In the genomic region with DNA sequence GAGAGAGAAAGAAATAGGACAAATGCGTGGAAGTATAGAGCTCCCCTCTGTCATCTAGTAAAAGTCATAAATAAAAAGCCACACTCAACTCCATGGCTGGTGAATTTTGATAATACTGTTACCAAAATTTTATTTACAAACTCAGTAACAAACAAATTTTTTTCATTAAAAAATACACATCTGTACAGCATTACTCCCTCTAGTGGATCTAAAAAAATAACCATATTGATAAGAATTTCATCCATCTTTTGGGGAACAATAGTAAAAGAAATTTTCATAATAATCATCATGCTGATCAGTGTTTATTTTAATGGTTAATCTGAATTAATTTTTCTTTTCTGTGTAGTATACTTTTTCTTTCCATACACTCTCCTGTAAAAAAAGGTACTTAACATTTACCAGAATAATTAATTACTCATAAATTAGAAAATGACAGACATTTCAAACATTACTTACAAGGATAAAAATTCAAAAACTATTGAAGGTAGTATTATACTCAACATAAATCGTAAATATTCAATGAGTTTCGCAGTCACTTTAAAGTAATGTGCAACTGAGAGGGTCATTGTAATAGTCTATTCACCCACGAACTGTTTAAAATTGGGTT, we compare ENCODE assay signal across 11 cellular contexts.
DNase-seq lines count a peak whose midpoint lies in the region; ATAC-seq and TF ChIP-seq lines count a peak whose summit lies in the region.
"Had no signal": no experiment of that assay in that cellular context is flagged by ENCODE, and none has a peak within 500 bp of the region (broad histone marks: within the 10 kb centered on the region; RNA-seq: fewer than 3 reads in every experiment).

No MANE protein-coding gene starts in this region.

- DNase-seq in left ventricle myocardium inferior = no peak
- no peak for DNase-seq in right cardiac atrium
- DNase-seq in SK-MEL-5 (ENCODE audit: low read depth, low spot score) = peak; percentile 25
- DNase-seq in fibroblast of villous mesenchyme (ENCODE audit: low read depth) = peak; percentile 8
- no peak for DNase-seq in upper lobe of right lung
- no peak for DNase-seq in NOMO-1 treated with dmso at 0.1 percent for 144 hours (lab: John Stamatoyannopoulos, UW; ENCODE audit: unreplicated experiment)
- DNase-seq in sciatic nerve (ENCODE audit: low spot score) = no peak
- DNase-seq in middle frontal gyrus (ENCODE audit: extremely low spot score, low spot score) = no peak
- DNase-seq: activated CD4-positive, alpha-beta memory T cell treated with anti-CD3 and anti-CD28 coated beads, Interleukin-2, amount 10 ng/mL, durations not matched to agents 7 days and 5 days; DMS153; erythroblast had no signal

- peak; percentile 65 for TF ChIP-seq CTCF in left ventricle myocardium inferior (IDR thresholded peaks at IDR 0.05; ENCODE audit: borderline replicate concordance)
- TF ChIP-seq CTCF in fibroblast of villous mesenchyme (IDR thresholded peaks at IDR 0.05; ENCODE audit: insufficient read depth, low read depth, low read length) = peak; percentile 32
- peak; percentile 60 for TF ChIP-seq CTCF in upper lobe of right lung (IDR thresholded peaks at IDR 0.05)

- H3K27ac ChIP-seq in left ventricle myocardium inferior (replicated peaks) (no peak overlapping the region), right cardiac atrium (ENCODE audit: low read length) (no peak overlapping the region), upper lobe of right lung (no peak overlapping the region)

- ATAC-seq in right cardiac atrium = no peak
- no peak for ATAC-seq in upper lobe of right lung
- no peak for ATAC-seq in sciatic nerve

- H3K27me3 ChIP-seq in left ventricle myocardium inferior (ENCODE audit: low read depth) (peaks cover 21% of the 10 kb centered on the region), right cardiac atrium (ENCODE audit: control insufficient read depth, insufficient read depth) (peaks cover under 1% of the 10 kb centered on the region), upper lobe of right lung (no peaks in the 10 kb centered on the region)

- H3K36me3 ChIP-seq in left ventricle myocardium inferior = no peaks in the 10 kb centered on the region
- H3K36me3 ChIP-seq in upper lobe of right lung = no peaks in the 10 kb centered on the region

- intact Hi-C loops in left ventricle myocardium inferior (cut with micrococcal nuclease) = loop anchor here (5.0 kb wide), 1 partner anchor 217 kb away; no protein-coding TSS in a partner anchor
- intact Hi-C loops in right cardiac atrium (cut with DNase I) = loop anchor here (2.0 to 5.0 kb wide), 4 partner anchors 202 to 222 kb away; a partner anchor contains a TSS
- intact Hi-C loops in upper lobe of right lung (cut with DNase I) = loop anchor here (5.0 kb wide), 1 partner anchor 222 kb away; no protein-coding TSS in a partner anchor
- intact Hi-C loops in sciatic nerve (cut with DNase I) = no loop called here

- H3K9me3 ChIP-seq in left ventricle myocardium inferior (replicated peaks) (no peaks in the 10 kb centered on the region), right cardiac atrium (ENCODE audit: control insufficient read depth, low read length) (no peaks in the 10 kb centered on the region), upper lobe of right lung (no peaks in the 10 kb centered on the region)

- no peaks in the 10 kb centered on the region for H3K4me1 ChIP-seq in left ventricle myocardium inferior
- no peaks in the 10 kb centered on the region for H3K4me1 ChIP-seq in right cardiac atrium (ENCODE audit: control insufficient read depth, insufficient read depth, low read length)
- H3K4me1 ChIP-seq in upper lobe of right lung = no peaks in the 10 kb centered on the region

- no peak overlapping the region for H3K4me3 ChIP-seq in left ventricle myocardium inferior
- no peak overlapping the region for H3K4me3 ChIP-seq in right cardiac atrium (ENCODE audit: low read length)
- no peak overlapping the region for H3K4me3 ChIP-seq in fibroblast of villous mesenchyme (ENCODE audit: low read depth, low read length)
- no peak overlapping the region for H3K4me3 ChIP-seq in upper lobe of right lung

- in situ Hi-C loops in SK-MEL-5 (cut with HindIII; ENCODE audit: low pct_unique_long_range_greater_than_20kb, low sequenced_read_pairs) = no loop called here

- WGBS in right cardiac atrium = 66% methylated on average over 4 of the region's 4 CpGs

Comparison
In these comparisons a context has a peak if more than half of its experiments do, and no peak if none do; other contexts are left out.
1. DNase-seq: peak in SK-MEL-5 (single experiment) and fibroblast of villous mesenchyme (single experiment); none in left ventricle myocardium inferior (single experiment), right cardiac atrium (0 of 3), upper lobe of right lung (single experiment), NOMO-1 treated with dmso at 0.1 percent for 144 hours (single experiment), sciatic nerve (single experiment) and middle frontal gyrus (single experiment).
2. Peak in every context shown above with its lines, with median percentiles within 50 percentile points of each other: CTCF ChIP-seq.